Comparison of ENCODE assay signal across 30 cellular contexts in the genomic region with DNA sequence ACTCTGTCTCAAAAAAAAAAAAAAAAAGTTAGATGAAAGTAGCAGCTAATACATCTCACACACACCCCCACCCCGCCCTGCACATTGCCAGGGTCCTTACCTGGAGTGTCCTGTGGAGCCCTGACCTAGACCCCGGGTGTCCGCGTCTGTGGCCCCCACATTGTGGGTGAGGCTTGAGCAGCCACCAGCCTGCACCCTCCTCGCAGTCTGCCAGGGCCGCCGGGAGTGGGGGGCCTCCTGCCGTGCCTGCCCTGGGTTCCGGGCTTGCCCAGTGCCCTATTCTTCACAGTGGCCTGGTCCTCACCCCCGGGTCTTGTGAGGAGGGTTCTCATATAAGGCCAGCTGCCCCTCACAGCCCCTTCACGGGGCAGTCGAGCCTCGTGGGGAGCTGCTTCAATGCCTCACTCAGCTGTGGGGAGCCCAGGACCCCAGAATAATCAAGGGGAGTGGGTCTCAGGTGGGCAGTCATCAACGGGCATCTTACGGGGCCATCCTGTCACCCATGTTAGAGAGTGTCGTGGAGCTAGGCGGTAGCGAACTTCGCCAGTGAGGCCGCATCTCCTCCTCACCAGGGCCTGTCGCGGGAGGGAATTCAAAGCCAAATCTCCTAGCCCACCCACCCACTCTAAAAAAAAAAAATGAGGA.
"Had no signal": no experiment of that assay in that cellular context is flagged by ENCODE, and none has a peak within 500 bp of the region (broad histone marks: within the 10 kb centered on the region; RNA-seq: fewer than 3 reads in every experiment).

No MANE protein-coding gene starts in this region.

- H3K27ac ChIP-seq: adrenal gland, body of pancreas, colonic mucosa, epithelial cell of prostate, esophagus squamous epithelium, gastroesophageal sphincter, WERI-Rb-1 had no signal

- H3K4me3 ChIP-seq: adrenal gland, body of pancreas, colonic mucosa, esophagus squamous epithelium, gastroesophageal sphincter had no signal

- ATAC-seq: activated CD4-positive, CD25-positive, alpha-beta regulatory T cell treated with anti-CD3 and anti-CD28 coated beads, Interleukin-2, amount 50 U/mL, for 24 hours; activated naive CD8-positive, alpha-beta T cell treated with anti-CD3 and anti-CD28 coated beads, Interleukin-2, amount 50 U/mL, for 24 hours; activated T-cell treated with anti-CD3 and anti-CD28 coated beads, Interleukin-2, amount 50 U/mL, for 72 hours; body of pancreas; gastroesophageal sphincter; T-helper 17 cell had no signal

- H3K36me3 ChIP-seq: colonic mucosa had no signal

- H3K4me1 ChIP-seq: adrenal gland, body of pancreas, colonic mucosa, gastroesophageal sphincter had no signal

- DNase-seq: activated B cell treated with CpG ODN at 0.5 μM for 24 hours; activated CD4-positive, alpha-beta memory T cell treated with anti-CD3 and anti-CD28 coated beads, Interleukin-2, amount 10 ng/mL, durations not matched to agents 7 days and 5 days; activated CD4-positive, alpha-beta T cell treated with anti-CD3 and anti-CD28 coated beads, Interleukin-2, amount 10 ng/mL, durations not matched to agents 24 days and 14 days; activated CD8-positive, alpha-beta memory T cell treated with anti-CD3 and anti-CD28 coated beads, Interleukin-2, amount 50 U/mL, for 48 hours; activated gamma-delta T cell; activated naive CD4-positive, alpha-beta T cell; activated naive CD4-positive, alpha-beta T cell treated with anti-CD3 and anti-CD28 coated beads, Interleukin-2, amount 50 U/mL, for 16 hours; activated naive CD8-positive, alpha-beta T cell treated with anti-CD3 and anti-CD28 coated beads for 36 hours; activated naive CD8-positive, alpha-beta T cell treated with anti-CD3 and anti-CD28 coated beads, Interleukin-2, amount 50 U/mL, for 24 hours; activated T-cell treated with anti-CD3 and anti-CD28 coated beads for 4 hours; activated T-cell treated with anti-CD3 and anti-CD28 coated beads, Interleukin-2, amount 50 U/mL, for 24 hours; activated T-cell treated with anti-CD3 and anti-CD28 coated beads, Interleukin-2, amount 50 U/mL, for 72 hours; adrenal gland; amygdala; aorta; body of pancreas; caudate nucleus; colonic mucosa; effector CD8-positive, alpha-beta T cell; esophagus squamous epithelium; foreskin melanocyte; T-helper 1 cell; T-helper 17 cell; T1000; WERI-Rb-1 had no signal

- FAIRE-seq: endometrium, endothelial cell of umbilical vein had no signal

- H3K9me3 ChIP-seq: adrenal gland, body of pancreas, colonic mucosa, esophagus squamous epithelium, gastroesophageal sphincter had no signal

- H3K27me3 ChIP-seq: adrenal gland, body of pancreas, colonic mucosa, esophagus squamous epithelium, gastroesophageal sphincter had no signal
